16 cellular contexts compared by ENCODE assay signal in the genomic region with DNA sequence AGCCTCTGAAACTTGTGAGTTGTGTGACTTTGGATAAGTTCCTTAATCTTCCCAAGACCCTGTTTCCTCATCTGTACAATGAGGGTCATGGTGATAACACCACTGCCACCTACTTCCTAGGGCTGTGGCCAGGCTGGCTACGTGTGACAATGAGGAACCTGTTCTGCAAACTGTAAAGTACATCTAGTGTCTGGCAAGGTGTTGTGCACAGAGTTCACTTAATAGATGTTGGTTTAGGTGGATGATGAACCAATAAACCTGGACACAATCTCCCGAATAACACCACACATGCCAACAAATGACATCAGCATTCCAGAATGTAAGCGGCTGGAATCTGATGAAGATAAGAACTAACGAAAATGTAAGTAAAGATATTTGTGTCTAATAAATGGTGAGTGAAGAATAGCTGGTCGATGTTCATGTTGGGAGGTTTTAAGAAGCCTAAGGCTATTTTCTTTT.
DNase-seq lines count a peak whose midpoint lies in the region; ATAC-seq and TF ChIP-seq lines count a peak whose summit lies in the region.
"Had no signal": no experiment of that assay in that cellular context is flagged by ENCODE, and none has a peak within 500 bp of the region (broad histone marks: within the 10 kb centered on the region; RNA-seq: fewer than 3 reads in every experiment).

No MANE protein-coding gene starts in this region.

- no peak overlapping the region for H3K4me3 ChIP-seq in neural progenitor cell
- H3K4me3 ChIP-seq: SK-N-MC, tibial nerve had no signal

- no peaks in the 10 kb centered on the region for H4K20me1 ChIP-seq in neural progenitor cell (ENCODE audit: low read depth)

- DNase-seq in A172 (ENCODE audit: low spot score) (peak; percentile 43), HT-29 (ENCODE audit: low spot score) (peak; percentile 42), UCSD-AML1 (lab: John Stamatoyannopoulos, UW; ENCODE audit: unreplicated experiment) (peak; percentile 19), islet precursor cell (peak; percentile 81), neural progenitor cell (ENCODE audit: low spot score) (no peak), HCEC 1CT (no peak)
- DNase-seq in activated naive CD4-positive, alpha-beta T cell treated with anti-CD3 and anti-CD28 coated beads, Interleukin-2, amount 50 U/mL, for 72 hours (ENCODE audit: low spot score in 2 of 2) = no peak
- DNase-seq: activated CD4-positive, alpha-beta T cell treated with anti-CD3 and anti-CD28 coated beads, Interleukin-2, amount 10 ng/mL, durations not matched to agents 7 days and 5 days; activated gamma-delta T cell treated with Interleukin-2 at 50 U/mL for 16 hours; naive thymus-derived CD4-positive, alpha-beta T cell; NCI-H1105 treated with DMSO at 0.1 percent for 48 hours; NCI-H526 had no signal

- no peak overlapping the region for H3K27ac Mint-ChIP-seq in neural progenitor cell
- no peak overlapping the region for H3K27ac Mint-ChIP-seq in activated naive CD4-positive, alpha-beta T cell treated with anti-CD3 and anti-CD28 coated beads, Interleukin-2, amount 50 U/mL, for 72 hours

- ATAC-seq in GM21786 (IDR thresholded peaks at IDR 0.05; ENCODE audit: unreplicated experiment) = no peak
- ATAC-seq in activated naive CD4-positive, alpha-beta T cell treated with anti-CD3 and anti-CD28 coated beads, Interleukin-2, amount 50 U/mL, for 72 hours = no peak
- ATAC-seq: naive thymus-derived CD4-positive, alpha-beta T cell had no signal

- no peaks in the 10 kb centered on the region for H3K27me3 ChIP-seq in neural progenitor cell
- H3K27me3 ChIP-seq: tibial nerve had no signal

- no peaks in the 10 kb centered on the region for H3K79me2 ChIP-seq in neural progenitor cell (ENCODE audit: low read depth)

- H3K9me3 ChIP-seq in neural progenitor cell (ENCODE audit: low read depth) = no peaks in the 10 kb centered on the region
- H3K9me3 ChIP-seq: tibial nerve had no signal

- H3K4me3 Mint-ChIP-seq in neural progenitor cell = no peak overlapping the region

- H3K9ac ChIP-seq in neural progenitor cell = no peak overlapping the region

- H2AFZ ChIP-seq in neural progenitor cell (replicated peaks) = no peak overlapping the region

- TF ChIP-seq CTCF in neural progenitor cell (IDR thresholded peaks at IDR 0.05) = no peak

- peaks cover 15% of the 10 kb centered on the region for H3K4me1 Mint-ChIP-seq in neural progenitor cell

- no peaks in the 10 kb centered on the region for H3K36me3 Mint-ChIP-seq in neural progenitor cell
- H3K36me3 Mint-ChIP-seq in activated naive CD4-positive, alpha-beta T cell treated with anti-CD3 and anti-CD28 coated beads, Interleukin-2, amount 50 U/mL, for 72 hours = peaks cover 0 to 10% of the 10 kb centered on the region in 2 donors

- peaks cover 5% of the 10 kb centered on the region for H3K9me3 Mint-ChIP-seq in neural progenitor cell
- H3K9me3 Mint-ChIP-seq in activated naive CD4-positive, alpha-beta T cell treated with anti-CD3 and anti-CD28 coated beads, Interleukin-2, amount 50 U/mL, for 72 hours = no peaks in the 10 kb centered on the region
- H3K9me3 Mint-ChIP-seq: central memory CD8-positive, alpha-beta T cell; naive thymus-derived CD4-positive, alpha-beta T cell had no signal

- H3K36me3 ChIP-seq in neural progenitor cell = no peaks in the 10 kb centered on the region
- H3K36me3 ChIP-seq: tibial nerve had no signal

- H3K4me1 ChIP-seq in neural progenitor cell = peaks cover 16% of the 10 kb centered on the region
- H3K4me1 ChIP-seq: tibial nerve had no signal

- H3F3A ChIP-seq in neural progenitor cell (ENCODE audit: low read depth) = peaks cover 14% of the 10 kb centered on the region

- peaks cover 6% of the 10 kb centered on the region for H3K27me3 Mint-ChIP-seq in neural progenitor cell (ENCODE audit: insufficient read depth, low read depth)

- H3K27ac ChIP-seq in neural progenitor cell = no peak overlapping the region
- H3K27ac ChIP-seq: SK-N-MC, tibial nerve had no signal

- H3K4me2 ChIP-seq in neural progenitor cell = no peak overlapping the region

Comparison
In these comparisons a context has a peak if more than half of its experiments do, and no peak if none do; other contexts are left out.
1. DNase-seq: peak in A172 (single experiment), HT-29 (single experiment), UCSD-AML1 (single experiment) and islet precursor cell (single experiment); none in neural progenitor cell (single experiment), HCEC 1CT (single experiment) and activated naive CD4-positive, alpha-beta T cell treated with anti-CD3 and anti-CD28 coated beads, Interleukin-2, amount 50 U/mL, for 72 hours (0 of 2).